9 cellular contexts compared by ENCODE assay signal in genomic region chr5:77629553-77630245, GRCh38. TPM values are rescaled to one million over a fixed set of nuclear protein-coding genes. Genes with fewer than 3 reads are reported as not detected.
DNase-seq lines count a peak whose midpoint lies in the region; TF ChIP-seq lines count a peak whose summit lies in the region.
"Had no signal": no experiment of that assay in that cellular context is flagged by ENCODE, and none has a peak within 500 bp of the region (broad histone marks: within the 10 kb centered on the region; RNA-seq: fewer than 3 reads in every experiment).

No MANE protein-coding gene starts in this region.

- H3K4me3 ChIP-seq in GM12865 (ENCODE audit: low read depth, low read length): peak overlapping the region; percentile 62

- peaks cover 53% of the 10 kb centered on the region for H3K27me3 Mint-ChIP-seq in MCF 10A (ENCODE audit: insufficient read depth, unreplicated experiment)
- peaks cover 93% of the 10 kb centered on the region for H3K27me3 Mint-ChIP-seq in progenitor cell of endocrine pancreas

- POLR2A ChIA-PET in MCF 10A (lab: Yijun Ruan, JAX): interaction anchor here (0.6 kb wide), 1 partner anchor 173 kb away, joined by 3 read pairs; no protein-coding TSS in a partner anchor

- TF ChIP-seq CTCF in GM12865 (IDR thresholded peaks at IDR 0.05; ENCODE audit: insufficient read depth, low read depth, low read length, missing control alignments): no peak
- TF ChIP-seq CTCF in MCF 10A (IDR thresholded peaks at IDR 0.05; ENCODE audit: unreplicated experiment): no peak
- TF ChIP-seq CTCF in progenitor cell of endocrine pancreas (IDR thresholded peaks at IDR 0.05; ENCODE audit: unreplicated experiment): no peak

- no TSS peak for BruUV-seq in MCF 10A (replicated peaks; lab: Mats Ljungman, UMichigan)

- CTCF ChIA-PET in MCF 10A (lab: Yijun Ruan, JAX): no interaction called here

- H3K4me1 Mint-ChIP-seq in MCF 10A (ENCODE audit: insufficient read depth, unreplicated experiment): no peaks in the 10 kb centered on the region
- peaks cover 9% of the 10 kb centered on the region for H3K4me1 Mint-ChIP-seq in progenitor cell of endocrine pancreas (ENCODE audit: low read depth)

- H3K27ac Mint-ChIP-seq in MCF 10A (ENCODE audit: low read depth, unreplicated experiment): no peak overlapping the region
- H3K27ac Mint-ChIP-seq in progenitor cell of endocrine pancreas: peak overlapping the region; percentile 46

- DNase-seq in GM12865 (ENCODE audit: low read depth) (peak; percentile 77), MV-4-11 (lab: John Stamatoyannopoulos, UW) (peak; percentile 27), MCF 10A (ENCODE audit: unreplicated experiment) (no peak), progenitor cell of endocrine pancreas (ENCODE audit: low spot score, unreplicated experiment) (no peak), posterior vena cava (ENCODE audit: low spot score) (no peak), D341Med (ENCODE audit: low spot score) (no peak), GDM1 (lab: John Stamatoyannopoulos, UW) (no peak)
- no peak for DNase-seq in activated CD4-positive, CD25-positive, alpha-beta regulatory T cell treated with anti-CD3 and anti-CD28 coated beads, Interleukin-2, amount 50 U/mL, for 72 hours

- H3K9me3 Mint-ChIP-seq in MCF 10A (ENCODE audit: unreplicated experiment): no peaks in the 10 kb centered on the region
- H3K9me3 Mint-ChIP-seq in progenitor cell of endocrine pancreas (ENCODE audit: low read depth): no peaks in the 10 kb centered on the region

- H3K4me3 Mint-ChIP-seq in MCF 10A (ENCODE audit: unreplicated experiment) (peak overlapping the region; percentile 70), progenitor cell of endocrine pancreas (ENCODE audit: low read depth) (peak overlapping the region; percentile 71)

- intact Hi-C loops in MCF 10A (cut with micrococcal nuclease) (no loop called here), posterior vena cava (cut with DNase I) (no loop called here)

- H3K36me3 Mint-ChIP-seq in MCF 10A (ENCODE audit: insufficient read depth, unreplicated experiment) (no peaks in the 10 kb centered on the region), progenitor cell of endocrine pancreas (ENCODE audit: insufficient read depth) (no peaks in the 10 kb centered on the region)

RNA-seq across cellular contexts. Expression of gene OTP, which starts 8.8 kb away (rescaled TPM):
- total RNA-seq in MCF 10A (2022) (not detected in 2 replicates), progenitor cell of endocrine pancreas (not detected in 2 replicates), posterior vena cava (not detected)
- total RNA-seq: myocyte had no signal

Comparison
In these comparisons a context has a peak if more than half of its experiments do, and no peak if none do; other contexts are left out.
1. DNase-seq: peak in GM12865 (single experiment) and MV-4-11 (single experiment); none in MCF 10A (single experiment), progenitor cell of endocrine pancreas (single experiment), activated CD4-positive, CD25-positive, alpha-beta regulatory T cell treated with anti-CD3 and anti-CD28 coated beads, Interleukin-2, amount 50 U/mL, for 72 hours (single experiment), posterior vena cava (single experiment), D341Med (single experiment) and GDM1 (single experiment).